Comparison of ENCODE assay signal across 12 cellular contexts in the genomic region with DNA sequence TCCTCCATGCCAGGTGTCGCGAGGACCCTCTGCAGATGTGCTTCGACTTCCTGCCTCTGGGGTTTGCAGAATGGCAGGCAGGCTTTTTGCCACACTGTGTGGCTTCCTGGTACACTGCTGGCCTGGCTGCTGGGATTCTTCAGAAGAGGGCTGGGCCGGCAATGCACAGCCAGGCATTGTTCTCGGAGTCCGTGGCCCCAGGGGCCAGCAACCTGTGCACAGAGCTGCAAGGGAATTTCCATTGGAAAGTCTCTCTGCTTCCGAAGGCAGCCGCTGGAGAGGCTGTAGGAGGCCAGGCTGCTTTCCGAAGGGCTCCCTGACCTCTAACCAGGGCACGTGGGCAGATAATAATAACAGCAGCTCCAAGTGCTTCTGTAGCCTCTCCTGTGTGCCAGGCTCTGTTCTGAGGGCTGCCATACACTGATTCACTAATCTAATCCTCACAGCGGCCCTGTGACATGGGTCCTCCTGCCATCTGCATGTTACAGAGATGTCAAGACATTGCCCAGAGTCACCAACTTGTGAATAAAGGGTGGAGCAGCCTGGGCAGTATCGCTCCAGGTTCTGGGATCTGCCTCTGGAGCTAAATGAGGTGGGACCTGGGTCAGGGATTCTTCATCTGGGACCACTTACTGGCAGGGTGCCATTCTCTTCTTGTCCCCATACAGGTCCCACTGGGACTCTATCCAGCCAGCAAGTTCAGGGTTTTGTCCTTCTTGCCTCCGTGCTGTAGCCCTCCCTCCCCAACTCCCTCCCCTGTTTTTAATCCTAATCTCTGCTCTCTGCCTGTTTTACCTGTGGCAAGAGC. TPM values are rescaled to one million over a fixed set of nuclear protein-coding genes. Genes with fewer than 3 reads are reported as not detected.
A peak's percentile ranks its signal among the peaks of the same experiment; 100 is the strongest.
DNase-seq lines count a peak whose midpoint lies in the region; ATAC-seq and TF ChIP-seq lines count a peak whose summit lies in the region.
"Had no signal": no experiment of that assay in that cellular context is flagged by ENCODE, and none has a peak within 500 bp of the region (broad histone marks: within the 10 kb centered on the region; RNA-seq: fewer than 3 reads in every experiment).

No MANE protein-coding gene starts in this region.

- H3K4me1 Mint-ChIP-seq in CD4-positive, CD25-positive, alpha-beta regulatory T cell, result peaks cover 0 to 34% (median 17%) of the 10 kb centered on the region in 4 donors
- peaks cover 34% of the 10 kb centered on the region for H3K4me1 Mint-ChIP-seq in activated CD8-positive, alpha-beta T cell treated with anti-CD3 and anti-CD28 coated beads for 36 hours (ENCODE audit: low read depth)

- H3K27ac ChIP-seq in CD4-positive, CD25-positive, alpha-beta regulatory T cell (ENCODE audit: insufficient read depth, low read length, poor library complexity, severe bottlenecking), result no peak overlapping the region
- H3K27ac ChIP-seq in sigmoid colon, result peak overlapping the region; percentile 87 to 94 (median 90)

- peaks cover 12% of the 10 kb centered on the region for H3K4me1 ChIP-seq in CD4-positive, CD25-positive, alpha-beta regulatory T cell (ENCODE audit: control insufficient read depth, insufficient read depth, low read length, poor library complexity, severe bottlenecking)
- H3K4me1 ChIP-seq in sigmoid colon, result peaks cover 0 to 65% (median 59%) of the 10 kb centered on the region in 4 donors

- POLR2A ChIA-PET in activated CD8-positive, alpha-beta T cell treated with anti-CD3 and anti-CD28 coated beads for 36 hours (lab: Charles Lee), result no interaction called here

- H3K4me3 Mint-ChIP-seq in CD4-positive, CD25-positive, alpha-beta regulatory T cell, result no peak overlapping the region
- no peak overlapping the region for H3K4me3 Mint-ChIP-seq in activated CD8-positive, alpha-beta T cell treated with anti-CD3 and anti-CD28 coated beads for 36 hours
- H3K4me3 Mint-ChIP-seq: B cell, naive B cell had no signal

- 25 to 52% methylated on average over 13 of the region's 13 CpGs for WGBS in sigmoid colon, 2 donors

- H3K36me3 ChIP-seq in CD4-positive, CD25-positive, alpha-beta regulatory T cell (ENCODE audit: control insufficient read depth, insufficient read depth, low read length), result no peaks in the 10 kb centered on the region
- no peaks in the 10 kb centered on the region for H3K36me3 ChIP-seq in sigmoid colon

- H3K9me3 ChIP-seq in CD4-positive, CD25-positive, alpha-beta regulatory T cell (ENCODE audit: control insufficient read depth in 2 of 2, low read length in 2 of 2), result no peaks in the 10 kb centered on the region
- H3K9me3 ChIP-seq in sigmoid colon, result no peaks in the 10 kb centered on the region

- peak overlapping the region in 2 of 3 donors; percentile 39 to 59 for H3K27ac Mint-ChIP-seq in CD4-positive, CD25-positive, alpha-beta regulatory T cell
- H3K27ac Mint-ChIP-seq in activated CD8-positive, alpha-beta T cell treated with anti-CD3 and anti-CD28 coated beads for 36 hours, result no peak overlapping the region
- H3K27ac Mint-ChIP-seq: B cell had no signal

- H3K9me3 Mint-ChIP-seq in CD4-positive, CD25-positive, alpha-beta regulatory T cell, result no peaks in the 10 kb centered on the region
- H3K9me3 Mint-ChIP-seq in activated CD8-positive, alpha-beta T cell treated with anti-CD3 and anti-CD28 coated beads for 36 hours, result no peaks in the 10 kb centered on the region
- H3K9me3 Mint-ChIP-seq: naive B cell had no signal

- no peak for TF ChIP-seq POLR2A in sigmoid colon (IDR thresholded peaks at IDR 0.05)

- H3K27me3 Mint-ChIP-seq in CD4-positive, CD25-positive, alpha-beta regulatory T cell, result no peaks in the 10 kb centered on the region
- peaks cover 6% of the 10 kb centered on the region for H3K27me3 Mint-ChIP-seq in activated CD8-positive, alpha-beta T cell treated with anti-CD3 and anti-CD28 coated beads for 36 hours

- intact Hi-C loops in activated CD8-positive, alpha-beta T cell treated with anti-CD3 and anti-CD28 coated beads for 36 hours (cut with micrococcal nuclease), result loop anchor here (2.0 kb wide), 1 partner anchor 153 kb away; no protein-coding TSS in a partner anchor
- intact Hi-C loops in left ventricle myocardium superior (cut with micrococcal nuclease), result loop anchor here (5.0 to 10.0 kb wide), 2 partner anchors 39 to 411 kb away; no protein-coding TSS in a partner anchor
- intact Hi-C loops in sigmoid colon (cut with DNase I), result loop anchor here (2.0 to 5.0 kb wide), 4 partner anchors 41 to 224 kb away; no protein-coding TSS in a partner anchor

- CTCF ChIA-PET in activated CD8-positive, alpha-beta T cell treated with anti-CD3 and anti-CD28 coated beads for 36 hours (lab: Charles Lee), result no interaction called here

- H3K27me3 ChIP-seq in CD4-positive, CD25-positive, alpha-beta regulatory T cell (ENCODE audit: control insufficient read depth, insufficient read depth, low read length), result no peaks in the 10 kb centered on the region
- no peaks in the 10 kb centered on the region for H3K27me3 ChIP-seq in sigmoid colon

- no peaks in the 10 kb centered on the region for H3K36me3 Mint-ChIP-seq in CD4-positive, CD25-positive, alpha-beta regulatory T cell
- peaks cover 7% of the 10 kb centered on the region for H3K36me3 Mint-ChIP-seq in activated CD8-positive, alpha-beta T cell treated with anti-CD3 and anti-CD28 coated beads for 36 hours (ENCODE audit: low read depth)

- no peak for TF ChIP-seq CTCF in activated CD8-positive, alpha-beta T cell treated with anti-CD3 and anti-CD28 coated beads for 36 hours (IDR thresholded peaks at IDR 0.05)
- TF ChIP-seq CTCF in sigmoid colon (IDR thresholded peaks at IDR 0.05), result no peak

- no peak for DNase-seq in CD4-positive, CD25-positive, alpha-beta regulatory T cell
- peak; percentile 12 for DNase-seq in activated CD8-positive, alpha-beta T cell treated with anti-CD3 and anti-CD28 coated beads for 36 hours
- DNase-seq in left ventricle myocardium superior (peak; percentile 68), sigmoid colon (no peak), T-helper 9 cell (no peak), RKO (ENCODE audit: low spot score) (no peak), NCI-H1105 treated with DMSO at 0.1 percent for 48 hours (lab: John Stamatoyannopoulos, UW) (no peak)
- DNase-seq: activated effector memory CD4-positive, alpha-beta T cell treated with Interleukin-2 at 50 U/mL for 16 hours; naive B cell had no signal

- no peak for TF ChIP-seq EP300 in sigmoid colon (IDR thresholded peaks at IDR 0.05)

- ATAC-seq in CD4-positive, CD25-positive, alpha-beta regulatory T cell (ENCODE audit: low read depth in 2 of 2), result no peak
- no peak for ATAC-seq in activated CD8-positive, alpha-beta T cell treated with anti-CD3 and anti-CD28 coated beads for 36 hours
- ATAC-seq in left ventricle myocardium superior (peak; percentile 79), GM18502 (IDR thresholded peaks at IDR 0.05; ENCODE audit: poor library complexity, unreplicated experiment) (no peak)

- no peak overlapping the region for H3K4me3 ChIP-seq in CD4-positive, CD25-positive, alpha-beta regulatory T cell (ENCODE audit: low read depth, low read length)
- H3K4me3 ChIP-seq in sigmoid colon, result no peak overlapping the region

RNA-seq across cellular contexts. Expression of a gene that starts 5.0 kb away (rescaled TPM):
- total RNA-seq in CD4-positive, CD25-positive, alpha-beta regulatory T cell, result 207 TPM
- 10 to 100 TPM; 42.4 to 58.7 (median 48.6) TPM for polyA plus RNA-seq in CD4-positive, CD25-positive, alpha-beta regulatory T cell
- 10 to 100 TPM; 37.3 to 38.5 TPM for total RNA-seq in activated CD8-positive, alpha-beta T cell treated with anti-CD3 and anti-CD28 coated beads for 36 hours
- total RNA-seq in left ventricle myocardium superior (26.0 TPM), sigmoid colon (10 to 100 TPM; 17.2 to 28.2 (median 18.2) TPM)
- 10 to 100 TPM in 1 of 3 donors, 1 to 10 TPM in 2; 1.2 to 12.2 (median 2.5) TPM for polyA plus RNA-seq in sigmoid colon
- total RNA-seq: PC-3 had no signal

Comparison
In these comparisons a context has a peak if more than half of its experiments do, and no peak if none do; other contexts are left out.
1. DNase-seq: peak in activated CD8-positive, alpha-beta T cell treated with anti-CD3 and anti-CD28 coated beads for 36 hours (single experiment) and left ventricle myocardium superior (single experiment); none in CD4-positive, CD25-positive, alpha-beta regulatory T cell (0 of 3), sigmoid colon (single experiment), T-helper 9 cell (single experiment), RKO (single experiment) and NCI-H1105 treated with DMSO at 0.1 percent for 48 hours (single experiment).